In the genomic region with DNA sequence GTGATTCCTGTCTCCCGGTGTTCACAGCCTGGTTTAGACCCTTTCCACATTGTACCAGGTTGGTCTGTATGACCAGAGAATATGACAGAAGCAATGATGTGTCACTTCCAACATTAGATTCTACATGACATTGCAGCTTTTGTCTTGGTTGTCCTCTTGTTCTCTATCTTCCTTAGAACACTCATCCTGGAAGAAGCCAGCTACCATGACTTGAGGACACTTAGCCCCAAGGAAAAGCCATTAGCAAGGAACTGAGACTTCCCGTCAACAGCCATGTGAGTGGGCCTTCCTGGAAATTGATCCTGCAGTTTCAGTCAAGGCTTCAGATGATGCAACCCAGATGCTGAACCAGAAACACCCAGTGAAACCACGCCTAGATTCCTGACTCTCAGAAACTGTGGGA, we compare ENCODE assay signal across 12 cellular contexts.
DNase-seq lines count a peak whose midpoint lies in the region; ATAC-seq, FAIRE-seq and TF ChIP-seq lines count a peak whose summit lies in the region.
"Had no signal": no experiment of that assay in that cellular context is flagged by ENCODE, and none has a peak within 500 bp of the region (broad histone marks: within the 10 kb centered on the region; RNA-seq: fewer than 3 reads in every experiment).

No MANE protein-coding gene starts in this region.

- ATAC-seq in HepG2 = no peak
- ATAC-seq in right lobe of liver = no peak
- peak; percentile 73 for ATAC-seq in upper lobe of right lung
- ATAC-seq in GM19351 (IDR thresholded peaks at IDR 0.05; ENCODE audit: unreplicated experiment) = no peak

- no peak overlapping the region for H3K4me3 ChIP-seq in HepG2 (replicated peaks in 1 of 3; ENCODE audit: insufficient read depth in 1 of 3, low read depth in 2 of 3, low read length in 3 of 3)
- no peak overlapping the region for H3K4me3 ChIP-seq in right lobe of liver
- H3K4me3 ChIP-seq in astrocyte of the spinal cord (ENCODE audit: low read depth, low read length) = no peak overlapping the region
- no peak overlapping the region for H3K4me3 ChIP-seq in hepatocyte
- H3K4me3 ChIP-seq in upper lobe of right lung = no peak overlapping the region
- H3K4me3 ChIP-seq: thyroid gland had no signal

- intact Hi-C loops in HepG2 (cut with micrococcal nuclease; ENCODE audit: unreplicated experiment) = no loop called here
- intact Hi-C loops in right lobe of liver (cut with DNase I) = no loop called here
- intact Hi-C loops in upper lobe of right lung (cut with DNase I) = no loop called here

- H3K36me3 ChIP-seq in HepG2 (replicated peaks in 1 of 2; ENCODE audit: control insufficient read depth in 1 of 2, insufficient read depth in 2 of 2, low read length in 2 of 2) (no peaks in the 10 kb centered on the region), right lobe of liver (no peaks in the 10 kb centered on the region), hepatocyte (replicated peaks; ENCODE audit: insufficient read depth, low read depth) (no peaks in the 10 kb centered on the region), upper lobe of right lung (no peaks in the 10 kb centered on the region)
- H3K36me3 ChIP-seq: thyroid gland had no signal

- H3K4me1 ChIP-seq in HepG2 (ENCODE audit: insufficient read depth, low read length) (peaks cover 20% of the 10 kb centered on the region), right lobe of liver (no peaks in the 10 kb centered on the region), hepatocyte (ENCODE audit: insufficient read depth) (no peaks in the 10 kb centered on the region), upper lobe of right lung (no peaks in the 10 kb centered on the region)
- H3K4me1 ChIP-seq: thyroid gland had no signal

- H4K20me1 ChIP-seq in HepG2 (ENCODE audit: insufficient read depth, low read length) (no peaks in the 10 kb centered on the region), hepatocyte (ENCODE audit: insufficient read depth, poor library complexity, severe bottlenecking) (no peaks in the 10 kb centered on the region)

- TF ChIP-seq EP300 in HepG2 (IDR thresholded peaks at IDR 0.05; ENCODE audit: low read depth in 2 of 2, low read length in 2 of 2) (peak in 1 of 2 experiments; percentile 38; a peak in 1 of 4 replicates), HepG2 (CRISPR knock-in tag; IDR thresholded peaks at IDR 0.05; ENCODE audit: borderline replicate concordance) (peak; percentile 23; the same call in 1 of the 2 replicates)

- H3K9me3 ChIP-seq in HepG2 (ENCODE audit: low read length) = no peaks in the 10 kb centered on the region
- no peaks in the 10 kb centered on the region for H3K9me3 ChIP-seq in right lobe of liver
- H3K9me3 ChIP-seq in hepatocyte (ENCODE audit: low read depth) = no peaks in the 10 kb centered on the region
- H3K9me3 ChIP-seq in upper lobe of right lung = no peaks in the 10 kb centered on the region
- H3K9me3 ChIP-seq: thyroid gland had no signal

- H3K27me3 ChIP-seq in HepG2 (ENCODE audit: control insufficient read depth in 1 of 2, insufficient read depth in 2 of 2, low read length in 2 of 2) (no peaks in the 10 kb centered on the region), right lobe of liver (no peaks in the 10 kb centered on the region), hepatocyte (no peaks in the 10 kb centered on the region), upper lobe of right lung (no peaks in the 10 kb centered on the region)
- H3K27me3 ChIP-seq: thyroid gland had no signal

- BruUV-seq in HepG2 (replicated peaks; lab: Mats Ljungman, UMichigan) = no TSS peak

- H2AFZ ChIP-seq in HepG2 (ENCODE audit: low read length) = no peak overlapping the region
- no peak overlapping the region for H2AFZ ChIP-seq in hepatocyte

- no peak overlapping the region for H3K9ac ChIP-seq in HepG2 (ENCODE audit: insufficient read depth, low read depth, low read length)

- DNase-seq in HepG2 (ENCODE audit: low spot score) (no peak), right lobe of liver (no peak), astrocyte of the spinal cord (ENCODE audit: low read depth, low spot score) (peak; percentile 69), hepatocyte (ENCODE audit: low spot score) (peak; percentile 34), upper lobe of right lung (no peak), DMS53 (lab: John Stamatoyannopoulos, UW) (no peak), NCI-H2196 treated with DMSO at 0.1 percent for 48 hours (lab: John Stamatoyannopoulos, UW; ENCODE audit: unreplicated experiment) (no peak)
- DNase-seq: activated CD4-positive, alpha-beta T cell treated with anti-CD3 and anti-CD28 coated beads for 48 hours; effector CD4-positive, alpha-beta T cell; NCI-H187; thyroid gland had no signal

- no peaks in the 10 kb centered on the region for H3K9me2 ChIP-seq in hepatocyte (replicated peaks; ENCODE audit: insufficient read depth)

- H3K79me2 ChIP-seq in HepG2 (ENCODE audit: insufficient read depth, low read length) (no peaks in the 10 kb centered on the region), hepatocyte (no peaks in the 10 kb centered on the region)

- POLR2A ChIA-PET in HepG2 (lab: Yijun Ruan, JAX) = no interaction called here

- no peak for FAIRE-seq in HepG2 (lab: Jason Lieb, UNC)

- H3K27ac ChIP-seq in HepG2 (ENCODE audit: extremely low read length, insufficient read depth, low read length) = no peak overlapping the region
- H3K27ac ChIP-seq in right lobe of liver = no peak overlapping the region
- peak overlapping the region; percentile 62 for H3K27ac ChIP-seq in hepatocyte
- no peak overlapping the region for H3K27ac ChIP-seq in upper lobe of right lung
- H3K27ac ChIP-seq: thyroid gland had no signal

- H3K4me2 ChIP-seq in HepG2 (ENCODE audit: low read depth, low read length) = no peak overlapping the region
- H3K4me2 ChIP-seq in hepatocyte = no peak overlapping the region

- TF ChIP-seq CTCF in HepG2 (CRISPR knock-in tag; IDR thresholded peaks at IDR 0.05) (no peak), right lobe of liver (IDR thresholded peaks at IDR 0.05) (no peak), astrocyte of the spinal cord (IDR thresholded peaks at IDR 0.05; ENCODE audit: low read depth, low read length) (no peak), hepatocyte (IDR thresholded peaks at IDR 0.05; ENCODE audit: poor library complexity) (no peak), upper lobe of right lung (IDR thresholded peaks at IDR 0.05) (no peak)

- in situ Hi-C loops in HepG2 (cut with HindIII; ENCODE audit: extremely low pct_ligation_motif_present, low pct_unique_long_range_greater_than_20kb) (no loop called here), astrocyte of the spinal cord (cut with HindIII; ENCODE audit: low sequenced_read_pairs) (no loop called here)

- no peak for TF ChIP-seq POLR2A in HepG2 (IDR thresholded peaks at IDR 0.05; ENCODE audit: insufficient read depth in 1 of 2, low read depth in 2 of 2, low read length in 2 of 2)
- TF ChIP-seq POLR2A in right lobe of liver (IDR thresholded peaks at IDR 0.05) = no peak

- CTCF ChIA-PET in HepG2 (lab: Yijun Ruan, JAX; ENCODE audit: low intra/inter-chr PET ratio, low total read pairs) = no interaction called here

- no peak for TF ChIP-seq RAD21 in HepG2 (CRISPR knock-in tag; IDR thresholded peaks at IDR 0.05)

- 87% methylated on average over 3 of the region's 3 CpGs for WGBS in HepG2 (ENCODE audit: low lambda C conversion rate)
- 49% methylated on average over 2 of the region's 3 CpGs for WGBS in right lobe of liver (ENCODE audit: insufficient coverage, low coverage, low lambda C conversion rate, missing lambda C conversion rate)
- 51% methylated on average over 3 of the region's 3 CpGs for WGBS in hepatocyte (ENCODE audit: low lambda C conversion rate, missing lambda C conversion rate)

TF ChIP-seq in HepG2, 621 proteins besides CTCF, POLR2A, EP300 and RAD21 (continues in another document):
- TF ChIP-seq SOX5 (CRISPR knock-in tag; IDR thresholded peaks at IDR 0.05; ENCODE audit: borderline replicate concordance) = peak; percentile 19; the same call in 1 of the 2 replicates
- TF ChIP-seq ZKSCAN5 (CRISPR knock-in tag; IDR thresholded peaks at IDR 0.05) = no peak
- no peak for TF ChIP-seq ZNF546 (CRISPR knock-in tag; conservative IDR thresholded peaks at IDR 0.05)
- no peak for TF ChIP-seq ZNF589 (CRISPR knock-in tag; conservative IDR thresholded peaks at IDR 0.05)
- no peak for TF ChIP-seq EEA1 (CRISPR knock-in tag; IDR thresholded peaks at IDR 0.05; ENCODE audit: borderline replicate concordance)
- peak; percentile 63 for TF ChIP-seq KLF6 (CRISPR knock-in tag; IDR thresholded peaks at IDR 0.05)
- no peak for TF ChIP-seq IKZF4 (CRISPR knock-in tag; IDR thresholded peaks at IDR 0.05; ENCODE audit: borderline replicate concordance, low read depth, not compliant biosample characterization)
- TF ChIP-seq, protein P1, sequence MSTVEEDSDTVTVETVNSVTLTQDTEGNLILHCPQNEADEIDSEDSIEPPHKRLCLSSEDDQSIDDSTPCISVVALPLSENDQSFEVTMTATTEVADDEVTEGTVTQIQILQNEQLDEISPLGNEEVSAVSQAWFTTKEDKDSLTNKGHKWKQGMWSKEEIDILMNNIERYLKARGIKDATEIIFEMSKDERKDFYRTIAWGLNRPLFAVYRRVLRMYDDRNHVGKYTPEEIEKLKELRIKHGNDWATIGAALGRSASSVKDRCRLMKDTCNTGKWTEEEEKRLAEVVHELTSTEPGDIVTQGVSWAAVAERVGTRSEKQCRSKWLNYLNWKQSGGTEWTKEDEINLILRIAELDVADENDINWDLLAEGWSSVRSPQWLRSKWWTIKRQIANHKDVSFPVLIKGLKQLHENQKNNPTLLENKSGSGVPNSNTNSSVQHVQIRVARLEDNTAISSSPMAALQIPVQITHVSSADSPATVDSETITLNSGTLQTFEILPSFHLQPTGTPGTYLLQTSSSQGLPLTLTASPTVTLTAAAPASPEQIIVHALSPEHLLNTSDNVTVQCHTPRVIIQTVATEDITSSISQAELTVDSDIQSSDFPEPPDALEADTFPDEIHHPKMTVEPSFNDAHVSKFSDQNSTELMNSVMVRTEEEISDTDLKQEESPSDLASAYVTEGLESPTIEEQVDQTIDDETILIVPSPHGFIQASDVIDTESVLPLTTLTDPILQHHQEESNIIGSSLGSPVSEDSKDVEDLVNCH (CRISPR knock-in tag; IDR thresholded peaks at IDR 0.05) = no peak
- TF ChIP-seq ZNF614 (CRISPR knock-in tag; IDR thresholded peaks at IDR 0.05; ENCODE audit: borderline replicate concordance) = no peak
- TF ChIP-seq, protein P2, sequence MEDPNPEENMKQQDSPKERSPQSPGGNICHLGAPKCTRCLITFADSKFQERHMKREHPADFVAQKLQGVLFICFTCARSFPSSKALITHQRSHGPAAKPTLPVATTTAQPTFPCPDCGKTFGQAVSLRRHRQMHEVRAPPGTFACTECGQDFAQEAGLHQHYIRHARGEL (CRISPR knock-in tag; IDR thresholded peaks at IDR 0.05) = no peak
- no peak for TF ChIP-seq FOXK1 (CRISPR knock-in tag; IDR thresholded peaks at IDR 0.05; ENCODE audit: borderline replicate concordance, low read depth)
- TF ChIP-seq NFIB (CRISPR knock-in tag; IDR thresholded peaks at IDR 0.05; ENCODE audit: borderline replicate concordance) = no peak

Comparison
In these comparisons a context has a peak if more than half of its experiments do, and no peak if none do; other contexts are left out.
1. DNase-seq: peak in astrocyte of the spinal cord (single experiment) and hepatocyte (single experiment); none in HepG2 (single experiment), right lobe of liver (0 of 3), upper lobe of right lung (single experiment), DMS53 (single experiment) and NCI-H2196 treated with DMSO at 0.1 percent for 48 hours (single experiment).